Comparison of ENCODE assay signal across 10 cellular contexts in genomic region chr3:66303556-66303955, GRCh38.
DNase-seq lines count a peak whose midpoint lies in the region; ATAC-seq and TF ChIP-seq lines count a peak whose summit lies in the region.
"Had no signal": no experiment of that assay in that cellular context is flagged by ENCODE, and none has a peak within 500 bp of the region (broad histone marks: within the 10 kb centered on the region; RNA-seq: fewer than 3 reads in every experiment).

No MANE protein-coding gene starts in this region.

- H3K27ac ChIP-seq in coronary artery, result no peak overlapping the region

- peak; percentile 48 for ATAC-seq in GM19397 (IDR thresholded peaks at IDR 0.05; ENCODE audit: unreplicated experiment)
- ATAC-seq in HG03460 (IDR thresholded peaks at IDR 0.05; ENCODE audit: unreplicated experiment), result peak; percentile 66

- TF ChIP-seq CTCF in coronary artery (IDR thresholded peaks at IDR 0.05), result no peak

- peak; percentile 36 for DNase-seq in activated T-helper 9 cell treated with anti-CD3 and anti-CD28 coated beads, Interleukin-2, amount 50 U/mL, for 16 hours (ENCODE audit: low read depth)
- DNase-seq in stimulated activated CD4-positive, alpha-beta T cell treated with anti-CD3 and anti-CD28 coated beads, Interleukin-2, amount 100 ng/mL, for 48 hours, result peak; percentile 15 to 39
- DNase-seq in coronary artery (ENCODE audit: low spot score) (no peak), NCI-H345 (lab: John Stamatoyannopoulos, UW) (no peak), medulla oblongata (ENCODE audit: extremely low spot score) (no peak), dermis blood vessel endothelial cell (no peak)
- DNase-seq: mammary epithelial cell, NCI-H446 had no signal

- H3K4me3 ChIP-seq in coronary artery, result no peak overlapping the region

Comparison
In these comparisons a context has a peak if more than half of its experiments do, and no peak if none do; other contexts are left out.
1. DNase-seq: peak in activated T-helper 9 cell treated with anti-CD3 and anti-CD28 coated beads, Interleukin-2, amount 50 U/mL, for 16 hours (single experiment) and stimulated activated CD4-positive, alpha-beta T cell treated with anti-CD3 and anti-CD28 coated beads, Interleukin-2, amount 100 ng/mL, for 48 hours (2 of 2); none in coronary artery (single experiment), NCI-H345 (single experiment), medulla oblongata (single experiment) and dermis blood vessel endothelial cell (single experiment).